In the genomic region with DNA sequence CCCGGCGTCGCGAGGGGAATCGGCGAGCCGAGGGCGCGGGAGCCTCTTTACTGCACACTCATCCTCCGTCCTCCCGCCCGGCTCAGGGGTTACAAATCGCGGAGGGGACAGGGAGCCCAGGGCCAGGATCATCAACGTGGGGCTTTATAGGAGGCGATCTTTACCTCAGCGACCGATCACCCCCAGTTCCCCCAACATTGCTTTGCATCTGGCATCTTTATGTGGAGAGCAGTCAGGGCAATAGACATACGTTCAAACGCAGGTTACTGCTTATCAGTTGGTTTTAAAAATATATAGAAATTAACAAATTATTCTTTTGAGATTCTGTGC, we compare ENCODE assay signal across 7 cellular contexts. TPM values are rescaled to one million over a fixed set of nuclear protein-coding genes. Genes with fewer than 3 reads are reported as not detected.
A peak's percentile ranks its signal among the peaks of the same experiment; 100 is the strongest.
DNase-seq lines count a peak whose midpoint lies in the region; ATAC-seq and TF ChIP-seq lines count a peak whose summit lies in the region.

No MANE protein-coding gene starts in this region.

- ATAC-seq in GM18511 (IDR thresholded peaks at IDR 0.05; ENCODE audit: unreplicated experiment): peak; percentile 30

- no peaks in the 10 kb centered on the region for H3K9me2 ChIP-seq in OCI-LY1 (ENCODE audit: low read depth, low read length)

- H2AFZ ChIP-seq in OCI-LY1 (ENCODE audit: low read length) (no peak overlapping the region), neural progenitor cell (replicated peaks) (peak overlapping the region; percentile 98)

- peaks cover 22% of the 10 kb centered on the region for H3K4me1 Mint-ChIP-seq in neural progenitor cell

- peak overlapping the region; percentile 74 for H3K4me3 ChIP-seq in HFF-Myc (replicated peaks; ENCODE audit: low read depth, low read length)
- peak overlapping the region; percentile 100 for H3K4me3 ChIP-seq in OCI-LY1 (ENCODE audit: low read depth, low read length, poor library complexity, severe bottlenecking)
- H3K4me3 ChIP-seq in duodenal mucosa (ENCODE audit: low read depth in 1 of 2, low read length in 2 of 2): peak overlapping the region; percentile 82 to 97
- H3K4me3 ChIP-seq in neural progenitor cell: peak overlapping the region; percentile 96

- H4K20me1 ChIP-seq in OCI-LY1 (ENCODE audit: insufficient read depth, low read length): no peaks in the 10 kb centered on the region
- H4K20me1 ChIP-seq in neural progenitor cell (ENCODE audit: low read depth): peaks cover 51% of the 10 kb centered on the region

- H3K79me2 ChIP-seq in OCI-LY1 (ENCODE audit: insufficient read depth, low read length) (peaks cover 56% of the 10 kb centered on the region), neural progenitor cell (ENCODE audit: low read depth) (peaks cover 55% of the 10 kb centered on the region)

- no peak for DNase-seq in HFF-Myc (ENCODE audit: extremely low read depth, low read depth)
- DNase-seq in neural progenitor cell (ENCODE audit: low spot score): no peak
- no peak for DNase-seq in SIG-M5 treated with dmso at 0.1 percent for 504 hours (lab: John Stamatoyannopoulos, UW; ENCODE audit: unreplicated experiment)
- no peak for DNase-seq in stimulated activated naive CD4-positive, alpha-beta T cell treated with Interleukin-2 at 50 U/mL for 16 hours (lab: John Stamatoyannopoulos, UW)

- H3K9me3 ChIP-seq in OCI-LY1 (ENCODE audit: low read length) (no peaks in the 10 kb centered on the region), duodenal mucosa (ENCODE audit: control insufficient read depth in 1 of 2, low read length in 2 of 2) (no peaks in the 10 kb centered on the region), neural progenitor cell (ENCODE audit: low read depth) (no peaks in the 10 kb centered on the region)

- no peak overlapping the region for H3K27ac ChIP-seq in OCI-LY1 (ENCODE audit: low read depth, low read length, poor library complexity, severe bottlenecking)
- H3K27ac ChIP-seq in duodenal mucosa (ENCODE audit: low read depth, low read length): no peak overlapping the region
- H3K27ac ChIP-seq in neural progenitor cell: no peak overlapping the region

- TF ChIP-seq CTCF in HFF-Myc (IDR thresholded peaks at IDR 0.05; ENCODE audit: low read depth, low read length, missing control alignments) (no peak), OCI-LY1 (IDR thresholded peaks at IDR 0.05; ENCODE audit: low read length) (no peak), neural progenitor cell (IDR thresholded peaks at IDR 0.05) (no peak)

- peaks cover 13% of the 10 kb centered on the region for H3K9me3 Mint-ChIP-seq in neural progenitor cell

- peak overlapping the region; percentile 99 for H3K27ac Mint-ChIP-seq in neural progenitor cell

- H3K4me1 ChIP-seq in OCI-LY1 (ENCODE audit: insufficient read depth, low read length, severe bottlenecking) (peaks cover 27% of the 10 kb centered on the region), duodenal mucosa (ENCODE audit: control insufficient read depth in 1 of 2, insufficient read depth in 2 of 2, low read length in 2 of 2) (peaks cover 11 to 15% of the 10 kb centered on the region in 2 donors), neural progenitor cell (peaks cover 17% of the 10 kb centered on the region)

- no peaks in the 10 kb centered on the region for H3K27me3 ChIP-seq in OCI-LY1 (ENCODE audit: insufficient read depth, low read length)
- H3K27me3 ChIP-seq in duodenal mucosa (ENCODE audit: control insufficient read depth in 1 of 2, insufficient read depth in 2 of 2, low read length in 2 of 2): no peaks in the 10 kb centered on the region
- H3K27me3 ChIP-seq in neural progenitor cell: peaks cover 32% of the 10 kb centered on the region

- no peaks in the 10 kb centered on the region for H3K27me3 Mint-ChIP-seq in neural progenitor cell (ENCODE audit: insufficient read depth, low read depth)

- H3K4me2 ChIP-seq in OCI-LY1 (ENCODE audit: low read length): peak overlapping the region; percentile 97
- H3K4me2 ChIP-seq in neural progenitor cell: peak overlapping the region; percentile 93

- H3K36me3 Mint-ChIP-seq in neural progenitor cell: peaks cover 26% of the 10 kb centered on the region

- H3K36me3 ChIP-seq in OCI-LY1 (ENCODE audit: insufficient read depth, low read length) (peaks cover 19% of the 10 kb centered on the region), duodenal mucosa (ENCODE audit: control insufficient read depth in 1 of 2, insufficient read depth in 2 of 2, low read length in 2 of 2) (no peaks in the 10 kb centered on the region), neural progenitor cell (no peaks in the 10 kb centered on the region)

- H3F3A ChIP-seq in OCI-LY1 (ENCODE audit: insufficient read depth, low read length): no peaks in the 10 kb centered on the region
- peaks cover 2% of the 10 kb centered on the region for H3F3A ChIP-seq in neural progenitor cell (ENCODE audit: low read depth)

- peak overlapping the region; percentile 100 for H3K9ac ChIP-seq in OCI-LY1 (ENCODE audit: low read length)
- H3K9ac ChIP-seq in duodenal mucosa (ENCODE audit: low read depth in 1 of 2, low read length in 2 of 2): peak overlapping the region; percentile 70 to 92
- H3K9ac ChIP-seq in neural progenitor cell: peak overlapping the region; percentile 92

- H3K4me3 Mint-ChIP-seq in neural progenitor cell: peak overlapping the region; percentile 99

RNA-seq across cellular contexts. Expression of gene HSF2, which starts 0.6 kb away (rescaled TPM):
- 102 and 135 TPM in 2 replicates for total RNA-seq in neural progenitor cell (ENCODE audit: low replicate concordance)
